ENCODE assay signal across 8 cellular contexts in the genomic region with DNA sequence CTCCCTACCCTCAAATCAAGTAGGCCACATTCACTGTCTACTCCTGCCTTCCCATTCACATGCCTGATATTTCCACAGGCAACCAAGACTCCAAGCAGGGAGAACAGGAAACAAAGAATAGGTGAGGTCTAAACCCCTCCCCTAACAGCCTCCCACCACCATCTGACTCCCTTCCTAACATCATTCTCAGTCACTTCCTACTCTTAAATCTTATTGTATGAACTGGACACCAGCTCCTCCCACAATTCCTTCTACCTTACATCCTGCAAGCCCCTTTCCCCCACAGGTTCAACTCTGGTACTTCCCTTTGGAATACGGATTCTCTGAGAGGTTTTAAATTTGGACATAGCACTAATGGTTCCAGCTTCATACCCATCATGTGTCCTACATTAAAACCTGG. TPM values are rescaled to one million over a fixed set of nuclear protein-coding genes. Genes with fewer than 3 reads are reported as not detected.
DNase-seq lines count a peak whose midpoint lies in the region; ATAC-seq, FAIRE-seq and TF ChIP-seq lines count a peak whose summit lies in the region.
"Had no signal": no experiment of that assay in that cellular context is flagged by ENCODE, and none has a peak within 500 bp of the region (broad histone marks: within the 10 kb centered on the region; RNA-seq: fewer than 3 reads in every experiment).

No MANE protein-coding gene starts in this region.

- no peak for DNase-seq in RWPE2 (ENCODE audit: low spot score)
- no peak for DNase-seq in mesenchymal stem cell
- no peak for DNase-seq in HTR-8/SVneo (ENCODE audit: insufficient read length, low spot score)
- no peak for DNase-seq in spleen
- no peak for DNase-seq in suprapubic skin (ENCODE audit: low spot score in 2 of 2)
- DNase-seq: amniotic stem cell, heart right ventricle had no signal

- peaks cover 37% of the 10 kb centered on the region for H3K79me1 ChIP-seq in mesenchymal stem cell (replicated peaks; ENCODE audit: low read length, poor library complexity, severe bottlenecking)

- no peak overlapping the region for H2AFZ ChIP-seq in mesenchymal stem cell (ENCODE audit: low read depth, low read length)

- no peak overlapping the region for H4K8ac ChIP-seq in mesenchymal stem cell (ENCODE audit: low read length)

- H3K27ac ChIP-seq in RWPE2 (ENCODE audit: poor library complexity, severe bottlenecking) (peak overlapping the region; percentile 72), mesenchymal stem cell (ENCODE audit: low read length, poor library complexity, severe bottlenecking) (no peak overlapping the region), spleen (no peak overlapping the region), suprapubic skin (no peak overlapping the region)

- no peak overlapping the region for H3K4me2 ChIP-seq in mesenchymal stem cell (ENCODE audit: low read length, poor library complexity, severe bottlenecking)

- H3K18ac ChIP-seq in mesenchymal stem cell (ENCODE audit: low read depth in 1 of 2, low read length in 2 of 2) = no peak overlapping the region

- H3K9ac ChIP-seq in ES-I3 (ENCODE audit: low read depth, low read length) (peak overlapping the region; percentile 99; the same call in 1 of the 2 replicates), mesenchymal stem cell (ENCODE audit: low read length) (peak overlapping the region; percentile 75)

- TF ChIP-seq POLR2A in spleen (IDR thresholded peaks at IDR 0.05) (no peak), suprapubic skin (IDR thresholded peaks at IDR 0.05) (no peak)

- no peak overlapping the region for H2BK5ac ChIP-seq in mesenchymal stem cell (ENCODE audit: low read depth, low read length, poor library complexity, severe bottlenecking)

- H3K27me3 ChIP-seq in RWPE2 (ENCODE audit: insufficient read depth, poor library complexity, severe bottlenecking) (no peaks in the 10 kb centered on the region), mesenchymal stem cell (ENCODE audit: control insufficient read depth in 1 of 2, insufficient read depth in 1 of 2, low read length in 2 of 2) (no peaks in the 10 kb centered on the region), spleen (replicated peaks in 1 of 7) (no peaks in the 10 kb centered on the region), suprapubic skin (no peaks in the 10 kb centered on the region)
- H3K27me3 ChIP-seq: heart right ventricle had no signal

- no peak for TF ChIP-seq EP300 in suprapubic skin (IDR thresholded peaks at IDR 0.05)

- 93% methylated on average over 1 of the region's 1 CpG for WGBS in mesenchymal stem cell
- WGBS in spleen, 5 donors = 75 to 88% (median 85%) methylated on average over 1 of the region's 1 CpG
- 64% methylated on average over 1 of the region's 1 CpG for WGBS in suprapubic skin

- TF ChIP-seq CTCF in RWPE2 (IDR thresholded peaks at IDR 0.05; ENCODE audit: poor library complexity, severe bottlenecking) (no peak), spleen (IDR thresholded peaks at IDR 0.05 in 8 of 11, conservative IDR thresholded peaks at IDR 0.05 in 3 of 11) (no peak), suprapubic skin (IDR thresholded peaks at IDR 0.05) (no peak)

- H3K36me3 ChIP-seq in ES-I3 (ENCODE audit: insufficient read depth, low read length) (peaks cover 5% of the 10 kb centered on the region; the same call in 1 of the 2 replicates), RWPE2 (ENCODE audit: low read depth) (peaks cover 29% of the 10 kb centered on the region), mesenchymal stem cell (ENCODE audit: control insufficient read depth in 1 of 2, insufficient read depth in 2 of 2, low read depth in 1 of 2, low read length in 2 of 2) (peaks cover 35 to 51% of the 10 kb centered on the region in 2 experiments), spleen (peaks cover 0 to 57% (median 6%) of the 10 kb centered on the region in 6 donors), suprapubic skin (peaks cover 44% of the 10 kb centered on the region)

- H2AK5ac ChIP-seq in mesenchymal stem cell (ENCODE audit: low read length, severe bottlenecking) = no peak overlapping the region

- no peak overlapping the region for H3K14ac ChIP-seq in mesenchymal stem cell (ENCODE audit: low read length in 2 of 2)

- H4K91ac ChIP-seq in mesenchymal stem cell (ENCODE audit: low read length) = no peak overlapping the region

- H3K9me3 ChIP-seq in ES-I3 (ENCODE audit: control insufficient read depth, insufficient read depth, low read length) (no peaks in the 10 kb centered on the region), RWPE2 (ENCODE audit: severe bottlenecking) (no peaks in the 10 kb centered on the region), mesenchymal stem cell (ENCODE audit: control insufficient read depth, low read length) (no peaks in the 10 kb centered on the region), spleen (no peaks in the 10 kb centered on the region), suprapubic skin (no peaks in the 10 kb centered on the region)
- H3K9me3 ChIP-seq: heart right ventricle had no signal

- H3K4me3 ChIP-seq in RWPE2 (ENCODE audit: severe bottlenecking) (no peak overlapping the region), mesenchymal stem cell (ENCODE audit: insufficient read depth in 1 of 2, low read depth in 1 of 2, low read length in 2 of 2) (peak overlapping the region in 1 of 2 experiments; percentile 58), spleen (no peak overlapping the region), suprapubic skin (no peak overlapping the region)

- no peak overlapping the region for H3K4ac ChIP-seq in mesenchymal stem cell (ENCODE audit: low read depth in 1 of 2, low read length in 2 of 2)

- no peaks in the 10 kb centered on the region for H3K4me1 ChIP-seq in ES-I3 (ENCODE audit: insufficient read depth, low read length)
- H3K4me1 ChIP-seq in RWPE2 (ENCODE audit: insufficient read depth, poor library complexity, severe bottlenecking) = peaks cover 4% of the 10 kb centered on the region
- H3K4me1 ChIP-seq in mesenchymal stem cell (ENCODE audit: control insufficient read depth, insufficient read depth, low read depth, low read length) = peaks cover 3% of the 10 kb centered on the region
- peaks cover 12 to 57% (median 25%) of the 10 kb centered on the region in 6 donors for H3K4me1 ChIP-seq in spleen
- H3K4me1 ChIP-seq in suprapubic skin = peaks cover 22% of the 10 kb centered on the region

- intact Hi-C loops in spleen (cut with DNase I; ENCODE audit: low total_unique reads) = no loop called here

- FAIRE-seq in HTR-8/SVneo (lab: Jason Lieb, UNC) = no peak

- no peak overlapping the region for H2BK120ac ChIP-seq in mesenchymal stem cell (ENCODE audit: low read depth, low read length)

- H2BK15ac ChIP-seq in mesenchymal stem cell (ENCODE audit: low read depth, poor library complexity, severe bottlenecking) = no peak overlapping the region

- no peak for ATAC-seq in RWPE2 (ENCODE audit: low read depth)

- no peak overlapping the region for H2BK12ac ChIP-seq in mesenchymal stem cell (ENCODE audit: low read length in 2 of 2)

- no peak overlapping the region for H3K23ac ChIP-seq in mesenchymal stem cell (ENCODE audit: low read length in 2 of 2)

RNA-seq across cellular contexts. Expression of gene C6orf136, which starts 0.9 kb away (rescaled TPM):
- 13.6 TPM for polyA plus RNA-seq in mesenchymal stem cell (2013, experiment 1 of 2)
- 14.4 TPM for polyA plus RNA-seq in mesenchymal stem cell (2013, experiment 2 of 2)
- total RNA-seq in spleen = 10 to 100 TPM; 15.4 to 24.2 (median 17.8) TPM
- polyA plus RNA-seq in spleen = 10 to 100 TPM; 12.1 to 28.0 (median 22.1) TPM
- 10 to 100 TPM in 3 of 4 donors, 1 to 10 TPM in 1; 10.0 to 31.3 (median 15.5) TPM for total RNA-seq in suprapubic skin

RNA-seq across cellular contexts. Expression of gene ATAT1, which starts 19.3 kb away (rescaled TPM):
- polyA plus RNA-seq in mesenchymal stem cell (2013, experiment 1 of 2) = 14.3 TPM
- polyA plus RNA-seq in mesenchymal stem cell (2013, experiment 2 of 2) = 13.5 TPM
- 1 to 10 TPM; 2.4 to 9.7 (median 8.7) TPM for total RNA-seq in spleen
- polyA plus RNA-seq in spleen = 1 to 10 TPM; 3.6 to 4.9 (median 4.3) TPM
- total RNA-seq in suprapubic skin = 10 to 100 TPM in 1 of 4 donors, 1 to 10 TPM in 3; 4.7 to 24.0 (median 7.9) TPM

RNA-seq across cellular contexts. Expression of gene DHX16, which starts 26.8 kb away (rescaled TPM):
- polyA plus RNA-seq in mesenchymal stem cell (2013, experiment 1 of 2) = 18.7 TPM
- polyA plus RNA-seq in mesenchymal stem cell (2013, experiment 2 of 2) = 18.8 TPM
- total RNA-seq in spleen = 10 to 100 TPM; 30.0 to 39.6 (median 35.4) TPM
- 10 to 100 TPM; 21.7 to 39.7 (median 33.8) TPM for polyA plus RNA-seq in spleen
- total RNA-seq in suprapubic skin = 10 to 100 TPM; 24.3 to 48.5 (median 33.7) TPM

RNA-seq across cellular contexts. Expression of gene MRPS18B, which starts 28.3 kb away (rescaled TPM):
- 38.7 TPM for polyA plus RNA-seq in mesenchymal stem cell (2013, experiment 1 of 2)
- polyA plus RNA-seq in mesenchymal stem cell (2013, experiment 2 of 2) = 39.7 TPM
- total RNA-seq in spleen (10 to 100 TPM; 41.2 to 63.4 (median 45.3) TPM), suprapubic skin (10 to 100 TPM; 48.1 to 85.7 (median 62.4) TPM)
- polyA plus RNA-seq in spleen = 10 to 100 TPM; 48.8 to 74.0 (median 73.0) TPM

RNA-seq across cellular contexts. Expression of gene PPP1R10, which starts 28.9 kb away (rescaled TPM):
- 55.9 TPM for polyA plus RNA-seq in mesenchymal stem cell (2013, experiment 1 of 2)
- polyA plus RNA-seq in mesenchymal stem cell (2013, experiment 2 of 2) = 52.8 TPM
- total RNA-seq in spleen (10 to 100 TPM; 53.5 to 86.2 (median 75.9) TPM), suprapubic skin (10 to 100 TPM; 27.2 to 68.2 (median 46.7) TPM)
- polyA plus RNA-seq in spleen = 10 to 100 TPM; 13.5 to 24.6 (median 13.6) TPM
